Comparison of ENCODE assay signal across 8 cellular contexts in the genomic region with DNA sequence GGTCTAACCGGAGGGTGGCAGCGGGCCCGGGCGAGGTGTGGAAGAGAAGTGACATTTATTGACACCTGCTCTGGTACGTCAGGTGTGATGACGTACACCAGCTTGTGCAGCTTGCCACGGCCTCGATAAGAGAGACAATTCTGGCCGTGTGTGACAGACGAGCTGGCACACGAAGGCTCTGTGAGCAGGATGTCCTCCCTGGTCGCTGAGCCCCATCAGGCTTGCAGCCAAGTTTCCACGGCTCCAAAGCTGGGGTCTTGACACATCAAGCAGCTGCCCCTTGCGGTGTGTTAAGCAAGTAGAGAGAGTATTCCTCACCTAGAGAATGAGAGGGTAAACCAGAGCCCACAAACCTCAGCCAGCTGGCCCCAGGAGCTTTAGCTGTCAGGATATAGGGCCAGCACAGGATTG. TPM values are rescaled to one million over a fixed set of nuclear protein-coding genes. Genes with fewer than 3 reads are reported as not detected.
A peak's percentile ranks its signal among the peaks of the same experiment; 100 is the strongest.
DNase-seq lines count a peak whose midpoint lies in the region; ATAC-seq and TF ChIP-seq lines count a peak whose summit lies in the region.

No MANE protein-coding gene starts in this region.

- peak overlapping the region; percentile 56 for H3K4me3 Mint-ChIP-seq in activated CD4-positive, alpha-beta memory T cell treated with anti-CD3 and anti-CD28 coated beads for 36 hours
- H3K4me3 Mint-ChIP-seq in progenitor cell of endocrine pancreas (ENCODE audit: low read depth) = no peak overlapping the region

- CTCF ChIA-PET in activated CD4-positive, alpha-beta memory T cell treated with anti-CD3 and anti-CD28 coated beads for 36 hours (lab: Charles Lee) = interaction anchor here (1.1 to 2.9 kb wide), 6 partner anchors 11 to 297 kb away, joined by 3 to 14 read pairs (median 4); no protein-coding TSS in a partner anchor

- ATAC-seq in HG03469 (IDR thresholded peaks at IDR 0.05; ENCODE audit: unreplicated experiment) (no peak), foreskin keratinocyte (no peak)

- no peaks in the 10 kb centered on the region for H3K27me3 ChIP-seq in effector memory CD4-positive, alpha-beta T cell (replicated peaks; ENCODE audit: control insufficient read depth, insufficient read depth, low read length, poor library complexity, severe bottlenecking)
- H3K27me3 ChIP-seq in foreskin keratinocyte = peaks cover 2% of the 10 kb centered on the region

- no peaks in the 10 kb centered on the region for H3K36me3 ChIP-seq in effector memory CD4-positive, alpha-beta T cell (ENCODE audit: control insufficient read depth, insufficient read depth, low read length)

- no peaks in the 10 kb centered on the region for H3K9me3 Mint-ChIP-seq in activated CD4-positive, alpha-beta memory T cell treated with anti-CD3 and anti-CD28 coated beads for 36 hours
- no peaks in the 10 kb centered on the region for H3K9me3 Mint-ChIP-seq in progenitor cell of endocrine pancreas (ENCODE audit: low read depth)

- H3K4me1 Mint-ChIP-seq in activated CD4-positive, alpha-beta memory T cell treated with anti-CD3 and anti-CD28 coated beads for 36 hours (ENCODE audit: low read depth) = peaks cover 78% of the 10 kb centered on the region
- H3K4me1 Mint-ChIP-seq in progenitor cell of endocrine pancreas (ENCODE audit: low read depth) = peaks cover 1% of the 10 kb centered on the region

- no peak for TF ChIP-seq CTCF in progenitor cell of endocrine pancreas (IDR thresholded peaks at IDR 0.05; ENCODE audit: unreplicated experiment)
- TF ChIP-seq CTCF in foreskin keratinocyte (conservative IDR thresholded peaks at IDR 0.05) = no peak

- H3K27ac ChIP-seq in effector memory CD4-positive, alpha-beta T cell (ENCODE audit: insufficient read depth, low read length, poor library complexity, severe bottlenecking) = peak overlapping the region; percentile 83
- H3K27ac ChIP-seq in foreskin keratinocyte = no peak overlapping the region

- H3K27me3 Mint-ChIP-seq in activated CD4-positive, alpha-beta memory T cell treated with anti-CD3 and anti-CD28 coated beads for 36 hours = no peaks in the 10 kb centered on the region
- H3K27me3 Mint-ChIP-seq in progenitor cell of endocrine pancreas = peaks cover 27% of the 10 kb centered on the region

- no peak overlapping the region for H3K4me3 ChIP-seq in effector memory CD4-positive, alpha-beta T cell (ENCODE audit: insufficient read depth, low read depth, low read length, poor library complexity, severe bottlenecking)

- POLR2A ChIA-PET in activated CD4-positive, alpha-beta memory T cell treated with anti-CD3 and anti-CD28 coated beads for 36 hours (lab: Charles Lee) = interaction anchor here (1.3 to 1.6 kb wide), 3 partner anchors 105 to 119 kb away, joined by 3 to 4 read pairs (median 3); no protein-coding TSS in a partner anchor

- H3K27ac Mint-ChIP-seq in activated CD4-positive, alpha-beta memory T cell treated with anti-CD3 and anti-CD28 coated beads for 36 hours = peak overlapping the region; percentile 91
- no peak overlapping the region for H3K27ac Mint-ChIP-seq in progenitor cell of endocrine pancreas

- H3K9me3 ChIP-seq in effector memory CD4-positive, alpha-beta T cell (ENCODE audit: control insufficient read depth, low read length) = no peaks in the 10 kb centered on the region

- peaks cover under 1% of the 10 kb centered on the region for H3K36me3 Mint-ChIP-seq in activated CD4-positive, alpha-beta memory T cell treated with anti-CD3 and anti-CD28 coated beads for 36 hours
- H3K36me3 Mint-ChIP-seq in progenitor cell of endocrine pancreas (ENCODE audit: insufficient read depth) = no peaks in the 10 kb centered on the region

- DNase-seq in NCI-H1417 treated with DMSO at 0.1 percent for 48 hours (lab: John Stamatoyannopoulos, UW) = peak; percentile 11
- DNase-seq in activated CD4-positive, alpha-beta memory T cell treated with anti-CD3 and anti-CD28 coated beads for 36 hours = peak; percentile 82
- DNase-seq in effector memory CD4-positive, alpha-beta T cell = peak; percentile 74 to 79 (median 76)
- DNase-seq in stimulated activated CD4-positive, alpha-beta T cell treated with anti-CD3 and anti-CD28 coated beads, Interleukin-12 subunit alpha, Interleukin-12 subunit beta, amount 100 ng/mL, for 4 hours = peak; percentile 33
- DNase-seq in NAMALWA (ENCODE audit: low spot score) = no peak
- no peak for DNase-seq in progenitor cell of endocrine pancreas (ENCODE audit: low spot score, unreplicated experiment)
- no peak for DNase-seq in foreskin keratinocyte

- intact Hi-C loops in activated CD4-positive, alpha-beta memory T cell treated with anti-CD3 and anti-CD28 coated beads for 36 hours (cut with micrococcal nuclease) = loop anchor here (2.0 to 10.0 kb wide), 5 partner anchors 185 to 1133 kb away; a partner anchor contains a TSS

- H3K4me1 ChIP-seq in effector memory CD4-positive, alpha-beta T cell (ENCODE audit: control insufficient read depth, insufficient read depth, low read length, poor library complexity, severe bottlenecking) = peaks cover 81% of the 10 kb centered on the region
- no peaks in the 10 kb centered on the region for H3K4me1 ChIP-seq in foreskin keratinocyte

RNA-seq across cellular contexts. Expression of a gene that starts 30.6 kb away (rescaled TPM):
- total RNA-seq in activated CD4-positive, alpha-beta memory T cell treated with anti-CD3 and anti-CD28 coated beads for 36 hours = 1 to 10 TPM; 9.6 TPM
- total RNA-seq in progenitor cell of endocrine pancreas (0.86 and 0.98 TPM in 2 replicates), foreskin keratinocyte (0.24 and 0.28 TPM in 2 replicates)
- 0.06 and 0.10 TPM in 2 replicates for polyA plus RNA-seq in foreskin keratinocyte

Comparison
In these comparisons a context has a peak if more than half of its experiments do, and no peak if none do; other contexts are left out.
1. DNase-seq: peak in NCI-H1417 treated with DMSO at 0.1 percent for 48 hours (single experiment), activated CD4-positive, alpha-beta memory T cell treated with anti-CD3 and anti-CD28 coated beads for 36 hours (single experiment), effector memory CD4-positive, alpha-beta T cell (3 of 3) and stimulated activated CD4-positive, alpha-beta T cell treated with anti-CD3 and anti-CD28 coated beads, Interleukin-12 subunit alpha, Interleukin-12 subunit beta, amount 100 ng/mL, for 4 hours (single experiment); none in NAMALWA (single experiment), progenitor cell of endocrine pancreas (single experiment) and foreskin keratinocyte (0 of 2).